ENCODE assay signal across 8 cellular contexts in the genomic region with DNA sequence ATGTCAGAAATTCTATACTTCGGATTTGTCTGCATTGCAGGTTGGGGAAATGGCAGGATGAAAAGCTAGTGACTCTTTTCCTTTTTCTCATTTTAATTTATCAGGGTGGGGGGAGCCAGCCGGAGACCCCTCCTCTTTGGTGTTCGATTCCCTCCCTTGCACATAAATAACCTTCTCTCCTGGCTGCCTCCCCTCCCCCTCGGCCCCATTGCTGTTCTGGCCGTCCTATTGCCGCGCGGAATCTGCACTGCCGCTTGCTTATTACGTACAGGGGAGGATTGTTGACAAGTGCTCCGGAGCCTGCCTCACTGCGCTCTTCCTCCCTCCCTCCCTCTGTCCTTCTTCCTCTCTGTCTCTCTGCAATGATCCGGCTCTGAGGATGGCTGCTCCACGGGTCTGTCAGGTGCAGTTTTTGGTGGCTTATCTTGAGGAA.
DNase-seq lines count a peak whose midpoint lies in the region; ATAC-seq lines count a peak whose summit lies in the region.

No MANE protein-coding gene starts in this region.

- ATAC-seq in sciatic nerve (peak; percentile 84), GM21737 (IDR thresholded peaks at IDR 0.05; ENCODE audit: unreplicated experiment) (no peak), GM18873 (IDR thresholded peaks at IDR 0.05; ENCODE audit: low FRiP score, unreplicated experiment) (no peak)

- intact Hi-C loops in sciatic nerve (cut with DNase I), result no loop called here

- DNase-seq in DMS53 (lab: John Stamatoyannopoulos, UW), result peak; percentile 85
- peak; percentile 32 for DNase-seq in NCI-H2171 (lab: John Stamatoyannopoulos, UW)
- peak; percentile 49 for DNase-seq in amniotic epithelial cell (ENCODE audit: low read depth)
- peak in 49 of 51 donors; percentile 17 to 85 (median 53) for DNase-seq in hypothalamus (lab: John Stamatoyannopoulos, UW)
- peak; percentile 76 for DNase-seq in sciatic nerve (ENCODE audit: low spot score)
- DNase-seq in RPMI8226, result no peak
